ENCODE assay signal across 8 cellular contexts in the genomic region with DNA sequence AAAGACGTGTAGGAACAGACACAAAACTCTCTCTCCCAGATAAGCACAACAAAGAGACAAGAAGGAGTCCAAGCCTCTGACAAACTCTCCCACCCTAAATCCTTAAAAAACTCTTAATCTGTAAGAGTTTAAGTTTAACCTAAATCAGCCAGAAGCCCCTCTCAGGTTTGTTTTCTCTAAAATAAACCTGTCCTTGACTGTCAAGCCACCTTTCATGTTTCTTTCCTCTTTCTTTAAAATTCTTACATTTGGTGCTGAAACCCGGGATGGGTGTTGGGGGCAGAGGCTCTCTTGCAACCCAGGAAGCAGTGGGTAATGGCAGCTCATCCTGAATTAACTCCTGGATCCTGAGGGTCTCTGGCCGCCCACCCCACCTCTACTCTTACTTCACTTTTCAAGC.
"Had no signal": no experiment of that assay in that cellular context is flagged by ENCODE, and none has a peak within 500 bp of the region (broad histone marks: within the 10 kb centered on the region; RNA-seq: fewer than 3 reads in every experiment).

No MANE protein-coding gene starts in this region.

- H3K4me3 ChIP-seq: GM12878 had no signal

- FAIRE-seq: G401.6, GM12878, GM12891, GM12892, GM18507, GM19239 had no signal

- DNase-seq: GDM1, GF-D8 had no signal

- ATAC-seq: GM12878 had no signal
